ENCODE assay signal across 8 cellular contexts in genomic region chr12:46268617-46269428, GRCh38. TPM values are rescaled to one million over a fixed set of nuclear protein-coding genes. Genes with fewer than 3 reads are reported as not detected.
DNase-seq lines count a peak whose midpoint lies in the region; ATAC-seq and TF ChIP-seq lines count a peak whose summit lies in the region.

Gene SLC38A1 (minus strand): TSS chr12:46269043. CDS start chr12:46239800, 29,243 bp downstream.

- no peaks in the 10 kb centered on the region for H3K9me3 ChIP-seq in Peyer's patch
- H3K9me3 ChIP-seq in neuron (ENCODE audit: low read length) = no peaks in the 10 kb centered on the region

- peak within 1 kb of the TSS; percentile 99 for H2AFZ ChIP-seq in neuron (ENCODE audit: low read depth, low read length)

- peaks cover 6% of the 10 kb centered on the region for H3K36me3 Mint-ChIP-seq in activated T-helper 17 cell treated with anti-CD3 and anti-CD28 coated beads, Interleukin-2, amount 50 U/mL, for 72 hours (ENCODE audit: low read depth)

- H3K4me3 Mint-ChIP-seq in activated T-helper 17 cell treated with anti-CD3 and anti-CD28 coated beads, Interleukin-2, amount 50 U/mL, for 72 hours = no peak within 1 kb of the TSS

- no peak for TF ChIP-seq CTCF in Peyer's patch (IDR thresholded peaks at IDR 0.05)
- no peak for TF ChIP-seq CTCF in foreskin fibroblast (IDR thresholded peaks at IDR 0.05; ENCODE audit: low read depth, low read length)

- no peaks in the 10 kb centered on the region for H3K9me3 Mint-ChIP-seq in activated T-helper 17 cell treated with anti-CD3 and anti-CD28 coated beads, Interleukin-2, amount 50 U/mL, for 72 hours

- H3K27ac Mint-ChIP-seq in activated T-helper 17 cell treated with anti-CD3 and anti-CD28 coated beads, Interleukin-2, amount 50 U/mL, for 72 hours = no peak within 1 kb of the TSS

- H3K4me1 ChIP-seq in Peyer's patch (peaks cover 0 to 13% (median 0%) of the 10 kb centered on the region in 4 donors), neuron (ENCODE audit: insufficient read depth, low read length) (peaks cover 9% of the 10 kb centered on the region)

- no peaks in the 10 kb centered on the region for H3K36me3 ChIP-seq in Peyer's patch
- no peaks in the 10 kb centered on the region for H3K36me3 ChIP-seq in neuron (ENCODE audit: insufficient read depth, low read length)

- peaks cover 23% of the 10 kb centered on the region for H3K4me1 Mint-ChIP-seq in activated T-helper 17 cell treated with anti-CD3 and anti-CD28 coated beads, Interleukin-2, amount 50 U/mL, for 72 hours

- peak; percentile 60 for ATAC-seq in GM21529 (IDR thresholded peaks at IDR 0.05; ENCODE audit: unreplicated experiment)
- ATAC-seq in activated T-helper 17 cell treated with anti-CD3 and anti-CD28 coated beads, Interleukin-2, amount 50 U/mL, for 72 hours (replicated peaks) = peak; percentile 72

- TF ChIP-seq RAD21 in Ishikawa (IDR thresholded peaks at IDR 0.05; ENCODE audit: low read depth) = no peak; the same call in 1 of the 2 replicates

- peak; percentile 93 to 94 for TF ChIP-seq POLR2A in Peyer's patch (IDR thresholded peaks at IDR 0.05)

- peak; percentile 15; the same call in 1 of the 2 replicates for TF ChIP-seq EP300 in Ishikawa (IDR thresholded peaks at IDR 0.05; ENCODE audit: borderline replicate concordance)

- H3K4me3 ChIP-seq in Peyer's patch = peak within 1 kb of the TSS; percentile 70 to 75 (median 74)
- H3K4me3 ChIP-seq in foreskin fibroblast (ENCODE audit: low read depth in 1 of 2, low read length in 2 of 2) = peak within 1 kb of the TSS; percentile 69 to 93
- peak within 1 kb of the TSS; percentile 52 for H3K4me3 ChIP-seq in neuron (ENCODE audit: low read length)

- H3K27me3 ChIP-seq in Peyer's patch (no peaks in the 10 kb centered on the region), neuron (ENCODE audit: insufficient read depth, low read length) (peaks cover 15% of the 10 kb centered on the region)

- H3K27me3 Mint-ChIP-seq in activated T-helper 17 cell treated with anti-CD3 and anti-CD28 coated beads, Interleukin-2, amount 50 U/mL, for 72 hours = no peaks in the 10 kb centered on the region

- DNase-seq in DMS53 treated with DMSO at 0.1 percent for 48 hours (lab: John Stamatoyannopoulos, UW; ENCODE audit: unreplicated experiment) (peak; percentile 97), Peyer's patch (peak; percentile 90 to 97 (median 91)), foreskin fibroblast (peak; percentile 64 to 92), superior temporal gyrus (ENCODE audit: extremely low spot score) (peak; percentile 69)

- peak within 1 kb of the TSS; percentile 92 to 96 (median 94) for H3K27ac ChIP-seq in Peyer's patch

TF ChIP-seq in Ishikawa, 13 proteins besides CTCF, POLR2A, EP300 and RAD21:
- TF ChIP-seq MAX (IDR thresholded peaks at IDR 0.05) (peak; percentile 96), TCF12 (IDR thresholded peaks at IDR 0.05; ENCODE audit: low read depth) (peak; percentile 87), TEAD4 (IDR thresholded peaks at IDR 0.05) (no peak; the same call in 1 of the 2 replicates), CEBPB (IDR thresholded peaks at IDR 0.05) (peak; percentile 94), YY1 (IDR thresholded peaks at IDR 0.05; ENCODE audit: low read depth) (no peak; the same call in 1 of the 2 replicates), CREB1 (IDR thresholded peaks at IDR 0.05; ENCODE audit: low read depth) (0 out of 2 replicates have a peak, but pooled peaks have one; percentile 21), REST (IDR thresholded peaks at IDR 0.05; ENCODE audit: low read depth) (no peak; the same call in 1 of the 2 replicates), EGR1 (IDR thresholded peaks at IDR 0.05) (peak; percentile 8), ZBTB7A (IDR thresholded peaks at IDR 0.05; ENCODE audit: low read depth) (no peak; the same call in 1 of the 2 replicates), TAF1 (IDR thresholded peaks at IDR 0.05; ENCODE audit: low read depth) (peak; percentile 65), USF1 (IDR thresholded peaks at IDR 0.05) (peak; percentile 94), FOXM1 (IDR thresholded peaks at IDR 0.05; ENCODE audit: borderline replicate concordance, low read depth) (no peak; the same call in 1 of the 2 replicates), NFIC (IDR thresholded peaks at IDR 0.05) (peak; percentile 46)

RNA-seq across cellular contexts. Expression of gene SLC38A1, which starts in this region (rescaled TPM):
- total RNA-seq in Peyer's patch = 10 to 100 TPM; 41.9 to 82.3 (median 49.8) TPM
- 100 to 1,000 TPM; 161 to 192 TPM for total RNA-seq in activated T-helper 17 cell treated with anti-CD3 and anti-CD28 coated beads, Interleukin-2, amount 50 U/mL, for 72 hours

Comparison
In these comparisons a context has a peak if more than half of its experiments do, and no peak if none do; other contexts are left out.
1. Peak in every context shown above with its lines: DNase-seq, ATAC-seq, H3K4me3 ChIP-seq and H3K27ac ChIP-seq.